Comparison of ENCODE assay signal across 1 cellular context in the genomic region with DNA sequence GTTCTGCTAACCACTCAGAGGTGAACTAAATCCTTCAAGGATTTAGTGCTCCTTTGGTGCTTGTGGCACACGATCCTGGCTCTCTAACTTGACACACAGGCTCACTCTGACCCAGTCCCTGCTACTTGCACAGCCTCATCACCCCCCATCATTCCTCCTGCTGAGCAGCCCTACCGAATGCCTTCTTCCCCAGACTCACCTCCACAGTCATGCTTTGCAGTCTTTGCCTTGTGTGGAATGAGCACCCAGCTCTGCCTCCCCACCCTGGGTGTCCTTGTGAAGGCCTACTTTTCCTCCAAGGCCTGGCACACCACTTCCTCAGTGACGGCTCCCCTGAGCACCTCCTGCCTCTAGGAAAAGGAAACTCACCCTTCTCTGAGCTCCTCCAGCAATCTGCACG.
TF ChIP-seq lines count a peak whose summit lies in the region.

No MANE protein-coding gene starts in this region.

TF ChIP-seq in GM12891, 5 proteins besides CTCF, POLR2A, EP300 and RAD21:
- no peak for TF ChIP-seq POU2F2 (IDR thresholded peaks at IDR 0.05; ENCODE audit: low read depth, low read length)
- TF ChIP-seq TAF1 (IDR thresholded peaks at IDR 0.05; ENCODE audit: low read depth, low read length), result no peak
- TF ChIP-seq SPI1 (IDR thresholded peaks at IDR 0.05; ENCODE audit: low read depth, low read length), result no peak
- TF ChIP-seq POLR2AphosphoS5 (IDR thresholded peaks at IDR 0.05; ENCODE audit: low read depth, low read length), result no peak
- no peak for TF ChIP-seq PAX5 (IDR thresholded peaks at IDR 0.05; ENCODE audit: insufficient read depth, low read length, severe bottlenecking)
